14 cellular contexts compared by ENCODE assay signal in genomic region chr1:59505596-59506028, GRCh38.
A peak's percentile ranks its signal among the peaks of the same experiment; 100 is the strongest.
DNase-seq lines count a peak whose midpoint lies in the region; ATAC-seq, FAIRE-seq and TF ChIP-seq lines count a peak whose summit lies in the region.
"Had no signal": no experiment of that assay in that cellular context is flagged by ENCODE, and none has a peak within 500 bp of the region (broad histone marks: within the 10 kb centered on the region; RNA-seq: fewer than 3 reads in every experiment).

No MANE protein-coding gene starts in this region.

- H2BK5ac ChIP-seq in H9 (ENCODE audit: insufficient read length, low read length) = no peak overlapping the region

- H3K4me1 Mint-ChIP-seq in H9 (peaks cover 17 to 23% of the 10 kb centered on the region in 2 experiments), HFFc6 (ENCODE audit: low read depth) (peaks cover 30% of the 10 kb centered on the region)
- H3K4me1 Mint-ChIP-seq: activated naive CD4-positive, alpha-beta T cell treated with anti-CD3 and anti-CD28 coated beads, Interleukin-2, amount 10 ng/mL, durations not matched to agents 7 days and 5 days; T-cell had no signal

- BruUV-seq in K562 (replicated peaks; lab: Mats Ljungman, UMichigan) = no TSS peak

- no peak overlapping the region for H3K14ac ChIP-seq in H9 (ENCODE audit: insufficient read depth, low read length)

- H3K79me2 ChIP-seq in H9 (ENCODE audit: insufficient read depth, low read length) = no peaks in the 10 kb centered on the region
- no peaks in the 10 kb centered on the region for H3K79me2 ChIP-seq in K562 (ENCODE audit: control insufficient read depth, insufficient read depth, low read length)

- no peaks in the 10 kb centered on the region for H3K36me3 ChIP-seq in K562 (ENCODE audit: control insufficient read depth, insufficient read depth, low read length)
- H3K36me3 ChIP-seq: BLaER1 treated with 17β-estradiol and CSF1 and Interleukin-3, amounts not matched to agents 10 nM and 100 nM; cardiac muscle cell had no signal

- no peak overlapping the region for H2BK120ac ChIP-seq in H9 (ENCODE audit: low read depth, low read length, poor library complexity, severe bottlenecking)

- H3K9me3 ChIP-seq in H9 (ENCODE audit: control insufficient read depth, low read depth, low read length) (no peaks in the 10 kb centered on the region), K562 (replicated peaks; ENCODE audit: control insufficient read depth, insufficient read depth, low read depth, low read length) (no peaks in the 10 kb centered on the region)

- TF ChIP-seq POLR2A in K562 (conservative IDR thresholded peaks at IDR 0.05) = no peak

- H3K4me2 ChIP-seq in H9 (ENCODE audit: insufficient read depth, insufficient read length, low read length) (no peak overlapping the region), K562 (ENCODE audit: insufficient read depth, low read length) (peak overlapping the region; percentile 13; the same call in 1 of the 2 replicates)

- H3K4me3 Mint-ChIP-seq in H9 (no peak overlapping the region), HFFc6 (no peak overlapping the region)
- H3K4me3 Mint-ChIP-seq: activated naive CD4-positive, alpha-beta T cell treated with anti-CD3 and anti-CD28 coated beads, Interleukin-2, amount 10 ng/mL, durations not matched to agents 7 days and 5 days; T-cell had no signal

- H3K9ac ChIP-seq in H9 (ENCODE audit: extremely low read depth, insufficient read length, low read length) (no peak overlapping the region), K562 (ENCODE audit: insufficient read depth in 1 of 2, low read depth in 2 of 2, low read length in 2 of 2) (peak overlapping the region in 1 of 2 experiments; percentile 27; a peak in 1 of 4 replicates)
- H3K9ac ChIP-seq: BLaER1 treated with 17β-estradiol and CSF1 and Interleukin-3, amounts not matched to agents 10 nM and 100 nM had no signal

- H3K36me3 Mint-ChIP-seq in H9 (ENCODE audit: insufficient read depth in 1 of 3, low read depth in 3 of 3) (no peaks in the 10 kb centered on the region), HFFc6 (ENCODE audit: low read depth) (peaks cover 5% of the 10 kb centered on the region)
- H3K36me3 Mint-ChIP-seq: activated naive CD4-positive, alpha-beta T cell treated with anti-CD3 and anti-CD28 coated beads, Interleukin-2, amount 10 ng/mL, durations not matched to agents 7 days and 5 days; T-cell had no signal

- intact Hi-C loops in K562 (cut with micrococcal nuclease) = loop anchor here (5.0 kb wide), 1 partner anchor 208 kb away; the partner anchor contains the start of gene FGGY

- H3K4ac ChIP-seq in H9 (ENCODE audit: low read depth, low read length) = no peak overlapping the region

- no peak overlapping the region for H4K8ac ChIP-seq in H9 (replicated peaks; ENCODE audit: insufficient read length, low read depth, low read length)

- no peak overlapping the region for H3K56ac ChIP-seq in H9 (ENCODE audit: insufficient read length, low read depth, low read length)

- CTCF ChIA-PET in K562 (lab: Yijun Ruan, JAX; ENCODE audit: low intra/inter-chr PET ratio) = no interaction called here

- peaks cover 3% of the 10 kb centered on the region; the same call in 1 of the 2 replicates for H3K4me1 ChIP-seq in H9 (ENCODE audit: insufficient read depth, low read length)
- H3K4me1 ChIP-seq in K562 (replicated peaks in 1 of 2; ENCODE audit: control insufficient read depth in 2 of 2, insufficient read depth in 2 of 2, low read length in 2 of 2) = peaks cover 0 to 34% of the 10 kb centered on the region in 2 experiments; a peak in 3 of 5 replicates

- H3K9me1 ChIP-seq in K562 (ENCODE audit: control insufficient read depth, insufficient read depth, low read length) = no peaks in the 10 kb centered on the region

- TF ChIP-seq CTCF in H9 (conservative IDR thresholded peaks at IDR 0.05) (no peak), K562 (IDR thresholded peaks at IDR 0.05 in 2 of 3, conservative IDR thresholded peaks at IDR 0.05 in 1 of 3; ENCODE audit: insufficient read depth in 2 of 3, low read depth in 1 of 3, low read length in 3 of 3) (no peak), HFFc6 (IDR thresholded peaks at IDR 0.05) (no peak)

- H3K79me1 ChIP-seq in H9 (ENCODE audit: insufficient read depth, low read depth, low read length, poor library complexity, severe bottlenecking) = no peaks in the 10 kb centered on the region

- H2AFZ ChIP-seq in H9 (ENCODE audit: low read length) (no peak overlapping the region), K562 (ENCODE audit: low read depth, low read length) (peak overlapping the region; percentile 34; the same call in 1 of the 2 replicates)

- H3K27me3 Mint-ChIP-seq in H9 (ENCODE audit: low read depth) (no peaks in the 10 kb centered on the region), HFFc6 (ENCODE audit: insufficient read depth) (no peaks in the 10 kb centered on the region)
- H3K27me3 Mint-ChIP-seq: activated naive CD4-positive, alpha-beta T cell treated with anti-CD3 and anti-CD28 coated beads, Interleukin-2, amount 10 ng/mL, durations not matched to agents 7 days and 5 days had no signal

- H4K91ac ChIP-seq in H9 (ENCODE audit: insufficient read length, low read depth, low read length) = no peak overlapping the region

- TF ChIP-seq EP300 in K562 (IDR thresholded peaks at IDR 0.05; ENCODE audit: low read length) = peak; percentile 82

- H3T11ph ChIP-seq in H9 (ENCODE audit: low read length) = no peak overlapping the region

- H4K5ac ChIP-seq in H9 (ENCODE audit: insufficient read length, low read depth, low read length) = no peak overlapping the region

- H4K20me1 ChIP-seq in H9 (ENCODE audit: control insufficient read depth, insufficient read depth, insufficient read length) (no peaks in the 10 kb centered on the region), K562 (replicated peaks; ENCODE audit: control insufficient read depth, insufficient read depth, low read length) (no peaks in the 10 kb centered on the region)
- H4K20me1 ChIP-seq: BLaER1 treated with 17β-estradiol and CSF1 and Interleukin-3, amounts not matched to agents 10 nM and 100 nM had no signal

- no peak overlapping the region for H2BK20ac ChIP-seq in H9 (ENCODE audit: low read depth, low read length, poor library complexity, severe bottlenecking)

- in situ Hi-C loops in K562 (cut with MboI) = no loop called here

- H3K9me3 Mint-ChIP-seq in H9 (no peaks in the 10 kb centered on the region), HFFc6 (no peaks in the 10 kb centered on the region)
- H3K9me3 Mint-ChIP-seq: activated naive CD4-positive, alpha-beta T cell treated with anti-CD3 and anti-CD28 coated beads, Interleukin-2, amount 10 ng/mL, durations not matched to agents 7 days and 5 days; T-cell had no signal

- peak in 1 of 2 experiments; percentile 25; a peak in 2 of 4 replicates for TF ChIP-seq RAD21 in K562 (CRISPR knock-in tag; conservative IDR thresholded peaks at IDR 0.05 in 1 of 2, IDR thresholded peaks at IDR 0.05 in 1 of 2)

- no peak overlapping the region for H2AK5ac ChIP-seq in H9 (ENCODE audit: insufficient read length, low read length)

- no CpG with 5 or more reads among the region's 2 CpGs for WGBS in H9 (ENCODE audit: extremely low coverage, insufficient read length, low lambda C conversion rate)
- 5% methylated on average over 2 of the region's 2 CpGs for WGBS in K562 (ENCODE audit: insufficient coverage, low coverage, missing lambda C conversion rate)

- no peaks in the 10 kb centered on the region for H3K23me2 ChIP-seq in H9 (ENCODE audit: insufficient read length, low read depth, low read length, poor library complexity, severe bottlenecking)

- H3K23ac ChIP-seq in H9 (ENCODE audit: insufficient read length, low read depth, low read length) = no peak overlapping the region

- peak; percentile 73 for ATAC-seq in K562
- no peak for ATAC-seq in HG02763 (IDR thresholded peaks at IDR 0.05; ENCODE audit: unreplicated experiment)
- ATAC-seq in GM18517 (IDR thresholded peaks at IDR 0.05; ENCODE audit: unreplicated experiment) = no peak
- ATAC-seq: T-cell had no signal

- no peak overlapping the region for H2BK12ac ChIP-seq in H9 (ENCODE audit: insufficient read length, low read depth, low read length)

- H3K27me3 ChIP-seq in H9 (ENCODE audit: insufficient read depth, low read length) = no peaks in the 10 kb centered on the region
- H3K27me3 ChIP-seq in K562 (ENCODE audit: control insufficient read depth in 2 of 2, insufficient read depth in 2 of 2, low read length in 2 of 2) = no peaks in the 10 kb centered on the region
- H3K27me3 ChIP-seq: BLaER1 treated with 17β-estradiol and CSF1 and Interleukin-3, amounts not matched to agents 10 nM and 100 nM; cardiac muscle cell had no signal

- peak overlapping the region in 2 of 3 experiments; percentile 52 to 67; a peak in 2 of 7 replicates for H3K27ac Mint-ChIP-seq in H9
- H3K27ac Mint-ChIP-seq in HFFc6 = no peak overlapping the region
- H3K27ac Mint-ChIP-seq: activated naive CD4-positive, alpha-beta T cell treated with anti-CD3 and anti-CD28 coated beads, Interleukin-2, amount 10 ng/mL, durations not matched to agents 7 days and 5 days; T-cell had no signal

- H3K27ac ChIP-seq in H9 (ENCODE audit: insufficient read length, low read depth, low read length) (no peak overlapping the region), K562 (ENCODE audit: extremely low read depth, low read depth, low read length) (peak overlapping the region; percentile 73; the same call in 2 of the 3 replicates)
- H3K27ac ChIP-seq: cardiac muscle cell had no signal

- no peak overlapping the region for H3K18ac ChIP-seq in H9 (ENCODE audit: insufficient read length, low read depth, low read length)

- DNase-seq in H9 (no peak), NCI-H2227 (lab: John Stamatoyannopoulos, UW; ENCODE audit: unreplicated experiment) (peak; percentile 92), K562 (ENCODE audit: extremely low read depth in 1 of 4, low spot score in 3 of 4) (peak in 2 of 4 experiments; percentile 39 to 58), retina (peak; percentile 37), HFFc6 (no peak)
- DNase-seq: activated CD4-positive, CD25-positive, alpha-beta regulatory T cell treated with anti-CD3 and anti-CD28 coated beads, Interleukin-2, amount 50 U/mL, for 72 hours; activated CD8-positive, alpha-beta memory T cell treated with anti-CD3 and anti-CD28 coated beads, Interleukin-2, amount 50 U/mL, for 48 hours; activated naive CD4-positive, alpha-beta T cell treated with anti-CD3 and anti-CD28 coated beads, Interleukin-2, amount 10 ng/mL, durations not matched to agents 7 days and 5 days; T-cell had no signal

- H3K4me3 ChIP-seq in K562 = no peak overlapping the region
- H3K4me3 ChIP-seq: BLaER1 treated with 17β-estradiol and CSF1 and Interleukin-3, amounts not matched to agents 10 nM and 100 nM; cardiac muscle cell had no signal

- POLR2A ChIA-PET in K562 (lab: Yijun Ruan, JAX) = no interaction called here

- H2BK15ac ChIP-seq in H9 (ENCODE audit: low read depth, low read length) = 0 out of 2 replicates have a peak overlapping the region, but pooled peaks have one; percentile 100

- FAIRE-seq in K562 (lab: Jason Lieb, UNC) = peak; percentile 81
- FAIRE-seq: GM19239 had no signal

TF ChIP-seq in K562, 482 proteins besides CTCF, POLR2A, EP300 and RAD21 (continues in another document):
- TF ChIP-seq CBFA2T2 (conservative IDR thresholded peaks at IDR 0.05) = peak; percentile 79
- TF ChIP-seq SMARCA4 (IDR thresholded peaks at IDR 0.05) = peak; percentile 82; the same call in 1 of the 2 replicates
- no peak for TF ChIP-seq CBX5 (IDR thresholded peaks at IDR 0.05; ENCODE audit: borderline replicate concordance, low read depth)
- peak; percentile 11; the same call in 1 of the 2 replicates for TF ChIP-seq NFE2 (IDR thresholded peaks at IDR 0.05; ENCODE audit: low read depth)

Comparison
In these comparisons a context has a peak if more than half of its experiments do, and no peak if none do; other contexts are left out.
1. DNase-seq: peak in NCI-H2227 (single experiment) and retina (single experiment); none in H9 (single experiment) and HFFc6 (single experiment).